11 cellular contexts compared by ENCODE assay signal in genomic region chr16:85002099-85002541, GRCh38. TPM values are rescaled to one million over a fixed set of nuclear protein-coding genes. Genes with fewer than 3 reads are reported as not detected.
DNase-seq lines count a peak whose midpoint lies in the region; ATAC-seq and TF ChIP-seq lines count a peak whose summit lies in the region.
"Had no signal": no experiment of that assay in that cellular context is flagged by ENCODE, and none has a peak within 500 bp of the region (broad histone marks: within the 10 kb centered on the region; RNA-seq: fewer than 3 reads in every experiment).

No MANE protein-coding gene starts in this region.

- TF ChIP-seq POLR2A in thyroid gland (IDR thresholded peaks at IDR 0.05), result no peak

- no peaks in the 10 kb centered on the region for H3K9me3 Mint-ChIP-seq in T-helper 2 cell treated with Interferon-gamma antibody and Interleukin-4, amounts not matched to agents 5 μg/mL and 100 μg/mL, for 36 hours
- no peaks in the 10 kb centered on the region for H3K9me3 Mint-ChIP-seq in chondrocyte (ENCODE audit: low read depth)

- WGBS in thyroid gland, 2 donors, result 71 to 81% methylated on average over 10 of the region's 10 CpGs

- ATAC-seq in mucosa of descending colon (peak; percentile 33), HG03342 (IDR thresholded peaks at IDR 0.05; ENCODE audit: unreplicated experiment) (no peak)

- TF ChIP-seq CTCF in chondrocyte (IDR thresholded peaks at IDR 0.05) (no peak), mucosa of descending colon (IDR thresholded peaks at IDR 0.05) (no peak), thyroid gland (IDR thresholded peaks at IDR 0.05) (no peak)

- no peak overlapping the region for H3K4me3 ChIP-seq in mucosa of descending colon
- no peak overlapping the region for H3K4me3 ChIP-seq in thyroid gland (replicated peaks in 1 of 3)

- no peak for DNase-seq in T-helper 2 cell treated with Interferon-gamma antibody and Interleukin-4, amounts not matched to agents 5 μg/mL and 100 μg/mL, for 36 hours (ENCODE audit: low spot score)
- DNase-seq in T-helper 2 cell, result no peak
- no peak for DNase-seq in chondrocyte (ENCODE audit: low spot score)
- peak in 1 of 3 donors; percentile 42 for DNase-seq in mucosa of descending colon
- DNase-seq in thyroid gland, result no peak
- no peak for DNase-seq in OCI-M1 (lab: John Stamatoyannopoulos, UW)
- no peak for DNase-seq in activated CD4-positive, alpha-beta T cell treated with anti-CD3 and anti-CD28 coated beads for 4 hours
- DNase-seq: 8988T, NCI-H82 had no signal

- H3K4me1 Mint-ChIP-seq in T-helper 2 cell treated with Interferon-gamma antibody and Interleukin-4, amounts not matched to agents 5 μg/mL and 100 μg/mL, for 36 hours (ENCODE audit: low read depth), result peaks cover 24% of the 10 kb centered on the region
- peaks cover 83% of the 10 kb centered on the region for H3K4me1 Mint-ChIP-seq in chondrocyte (ENCODE audit: low read depth)

- H3K27ac ChIP-seq in thyroid gland, result peak overlapping the region in 2 of 3 donors; percentile 13 to 52
- H3K27ac ChIP-seq: parathyroid adenoma had no signal

- H3K27ac Mint-ChIP-seq in T-helper 2 cell treated with Interferon-gamma antibody and Interleukin-4, amounts not matched to agents 5 μg/mL and 100 μg/mL, for 36 hours, result no peak overlapping the region
- H3K27ac Mint-ChIP-seq in chondrocyte (ENCODE audit: unreplicated experiment), result peak overlapping the region; percentile 91

- H3K36me3 Mint-ChIP-seq in T-helper 2 cell treated with Interferon-gamma antibody and Interleukin-4, amounts not matched to agents 5 μg/mL and 100 μg/mL, for 36 hours (ENCODE audit: low read depth), result peaks cover 7% of the 10 kb centered on the region
- H3K36me3 Mint-ChIP-seq in chondrocyte (ENCODE audit: low read depth), result no peaks in the 10 kb centered on the region

- H3K9me3 ChIP-seq in mucosa of descending colon, result no peaks in the 10 kb centered on the region
- no peaks in the 10 kb centered on the region for H3K9me3 ChIP-seq in thyroid gland

- H3K4me1 ChIP-seq in mucosa of descending colon (ENCODE audit: low read depth) (peaks cover 66% of the 10 kb centered on the region), thyroid gland (peaks cover 15 to 75% of the 10 kb centered on the region in 2 donors)

- H3K36me3 ChIP-seq in mucosa of descending colon (ENCODE audit: low read depth), result no peaks in the 10 kb centered on the region
- H3K36me3 ChIP-seq in thyroid gland, result no peaks in the 10 kb centered on the region

- intact Hi-C loops in mucosa of descending colon (cut with DNase I, micrococcal nuclease) (no loop called here), thyroid gland (cut with DNase I) (no loop called here)

- H3K4me3 Mint-ChIP-seq in T-helper 2 cell treated with Interferon-gamma antibody and Interleukin-4, amounts not matched to agents 5 μg/mL and 100 μg/mL, for 36 hours, result peak overlapping the region; percentile 28
- H3K4me3 Mint-ChIP-seq in chondrocyte (ENCODE audit: unreplicated experiment), result no peak overlapping the region

- H3K27me3 ChIP-seq in thyroid gland, result no peaks in the 10 kb centered on the region

- no peaks in the 10 kb centered on the region for H3K27me3 Mint-ChIP-seq in T-helper 2 cell treated with Interferon-gamma antibody and Interleukin-4, amounts not matched to agents 5 μg/mL and 100 μg/mL, for 36 hours (ENCODE audit: low read depth)
- H3K27me3 Mint-ChIP-seq in chondrocyte (ENCODE audit: low read depth), result no peaks in the 10 kb centered on the region

RNA-seq across cellular contexts. Expression of gene ZDHHC7, which starts 9.2 kb away (rescaled TPM):
- 45.3 to 51.6 TPM (median 50.2 TPM) in 3 replicates for total RNA-seq in chondrocyte
- total RNA-seq in mucosa of descending colon, result 10 to 100 TPM; 69.8 to 96.1 (median 78.7) TPM
- total RNA-seq in thyroid gland, result 10 to 100 TPM; 49.8 to 59.2 (median 54.3) TPM

RNA-seq across cellular contexts. Expression of gene KIAA0513, which starts 25.5 kb away (rescaled TPM):
- total RNA-seq in chondrocyte (10.4 to 13.0 TPM (median 11.6 TPM) in 3 replicates), mucosa of descending colon (10 to 100 TPM; 31.9 to 36.5 (median 33.5) TPM), thyroid gland (1 to 10 TPM; 6.2 to 8.4 (median 7.5) TPM)
